In the genomic region with DNA sequence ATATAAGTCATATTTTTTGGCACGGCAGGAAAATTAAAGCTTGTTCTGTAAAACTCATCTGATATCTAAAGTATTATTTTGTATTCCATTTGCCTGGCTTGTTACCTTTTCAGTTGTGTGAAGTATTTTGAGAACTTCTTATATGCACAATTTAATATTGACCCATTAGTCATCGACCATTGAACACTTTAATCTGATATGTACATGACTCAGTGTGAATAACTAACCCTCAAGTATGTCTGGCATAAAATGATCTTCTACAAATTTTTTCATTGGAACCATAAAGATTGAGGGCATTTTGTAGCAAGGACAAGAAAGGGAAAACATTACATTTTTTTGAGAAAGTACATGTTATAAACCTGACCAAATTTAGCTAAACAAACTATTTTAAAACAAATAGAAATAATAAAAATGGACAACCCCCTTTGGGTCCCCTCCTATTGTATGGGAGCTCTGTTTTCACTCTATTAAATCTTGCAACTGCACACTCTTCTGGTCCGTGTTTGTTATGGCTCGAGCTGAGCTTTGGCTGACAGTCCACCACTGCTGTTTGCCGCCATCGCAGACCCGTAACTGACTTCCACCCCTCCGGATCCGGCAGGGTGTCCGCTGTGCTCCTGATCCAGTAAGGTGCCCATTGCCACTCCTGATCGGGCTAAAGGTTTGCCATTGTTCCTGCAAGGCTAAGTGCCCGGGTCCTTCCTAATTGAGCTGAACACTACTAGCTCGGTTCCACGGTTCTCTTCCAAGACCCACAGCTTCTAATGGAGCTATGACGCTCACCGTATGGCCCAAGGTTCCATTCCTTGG, we compare ENCODE assay signal across 20 cellular contexts.
DNase-seq lines count a peak whose midpoint lies in the region; ATAC-seq and TF ChIP-seq lines count a peak whose summit lies in the region.
"Had no signal": no experiment of that assay in that cellular context is flagged by ENCODE, and none has a peak within 500 bp of the region (broad histone marks: within the 10 kb centered on the region; RNA-seq: fewer than 3 reads in every experiment).

No MANE protein-coding gene starts in this region.

- H3K36me3 ChIP-seq in IMR-90 (ENCODE audit: control insufficient read depth, insufficient read depth, low read length) (no peaks in the 10 kb centered on the region), brain microvascular endothelial cell (replicated peaks) (no peaks in the 10 kb centered on the region), kidney epithelial cell (ENCODE audit: control insufficient read depth, insufficient read depth, low read length) (no peaks in the 10 kb centered on the region), spleen (no peaks in the 10 kb centered on the region)
- H3K36me3 ChIP-seq: cardiac muscle cell, prostate gland, thoracic aorta had no signal

- dilution Hi-C loops in IMR-90 (cut with HindIII; ENCODE audit: low sequenced_read_pairs, unreplicated experiment), result no loop called here

- no peak for TF ChIP-seq POLR2A in IMR-90 (IDR thresholded peaks at IDR 0.05; ENCODE audit: low read depth, low read length)
- no peak for TF ChIP-seq POLR2A in spleen (IDR thresholded peaks at IDR 0.05)

- ATAC-seq in IMR-90 (ENCODE audit: low read depth), result no peak
- ATAC-seq: activated CD4-positive, CD25-positive, alpha-beta regulatory T cell treated with anti-CD3 and anti-CD28 coated beads, Interleukin-2, amount 50 U/mL, for 24 hours; left ventricle myocardium superior; mucosa of descending colon had no signal

- H3K4me1 ChIP-seq in IMR-90 (ENCODE audit: control insufficient read depth, insufficient read depth, low read length) (no peaks in the 10 kb centered on the region), spleen (no peaks in the 10 kb centered on the region)
- H3K4me1 ChIP-seq: prostate gland had no signal

- H4K91ac ChIP-seq in IMR-90 (ENCODE audit: insufficient read depth, low read depth, low read length), result no peak overlapping the region

- no TSS peak for BruUV-seq in IMR-90 (replicated peaks; lab: Mats Ljungman, UMichigan)

- no peak overlapping the region for H2AFZ ChIP-seq in IMR-90 (replicated peaks; ENCODE audit: low read length, poor library complexity)

- H3K4ac ChIP-seq in IMR-90 (ENCODE audit: low read depth, low read length), result no peak overlapping the region

- H3K4me2 ChIP-seq in IMR-90 (ENCODE audit: low read depth, low read length), result no peak overlapping the region

- H3K27ac ChIP-seq in IMR-90 (ENCODE audit: insufficient read depth, low read length) (no peak overlapping the region), brain microvascular endothelial cell (peak overlapping the region; percentile 2), spleen (no peak overlapping the region)
- H3K27ac ChIP-seq: cardiac muscle cell, dorsolateral prefrontal cortex, prostate gland, thoracic aorta had no signal

- no peak for TF ChIP-seq RAD21 in IMR-90 (IDR thresholded peaks at IDR 0.05; ENCODE audit: low read length)

- H2AK5ac ChIP-seq in IMR-90 (ENCODE audit: low read depth, low read length), result no peak overlapping the region

- H2BK120ac ChIP-seq in IMR-90 (ENCODE audit: low read depth, low read length), result no peak overlapping the region

- WGBS in IMR-90 (ENCODE audit: extremely low coverage in 2 of 2, insufficient read length in 1 of 2), 2 experiments, result 54% methylated on average over 6 of the region's 16 CpGs; no CpG with 5 or more reads in 1 of the 2 experiments
- 79 to 88% (median 82%) methylated on average over 16 of the region's 16 CpGs for WGBS in spleen, 5 donors

- no peaks in the 10 kb centered on the region for H3K79me1 ChIP-seq in IMR-90 (ENCODE audit: low read depth in 1 of 2, low read length in 2 of 2)

- no peak overlapping the region for H3K9ac ChIP-seq in IMR-90 (ENCODE audit: low read depth, low read length)

- no peak overlapping the region for H3K14ac ChIP-seq in IMR-90 (replicated peaks; ENCODE audit: low read depth, low read length)

- H3K56ac ChIP-seq in IMR-90 (ENCODE audit: extremely low read depth, insufficient read depth, low read length), result no peak overlapping the region

- POLR2A ChIA-PET in IMR-90 (lab: Charles Lee; ENCODE audit: unreplicated experiment), result no interaction called here

- no peak overlapping the region for H2AK9ac ChIP-seq in IMR-90 (replicated peaks; ENCODE audit: low read depth, low read length, poor library complexity)

- no peak overlapping the region for H4K8ac ChIP-seq in IMR-90 (ENCODE audit: low read depth in 2 of 2, low read length in 2 of 2)

- H3K4me3 ChIP-seq in IMR-90 (ENCODE audit: insufficient read depth, low read depth, low read length) (no peak overlapping the region), brain microvascular endothelial cell (ENCODE audit: low read depth, low read length) (no peak overlapping the region), kidney epithelial cell (ENCODE audit: low read depth, low read length) (no peak overlapping the region), spleen (no peak overlapping the region)
- H3K4me3 ChIP-seq: cardiac muscle cell, dorsolateral prefrontal cortex, mucosa of descending colon, prostate gland, thoracic aorta had no signal

- in situ Hi-C loops in IMR-90 (cut with MboI; ENCODE audit: low sequenced_read_pairs) (no loop called here), brain microvascular endothelial cell (cut with HindIII; ENCODE audit: low pct_ligation_motif_present, low sequenced_read_pairs) (no loop called here), G401 (cut with HindIII; ENCODE audit: low sequenced_read_pairs) (no loop called here)

- DNase-seq in Daoy (ENCODE audit: low read depth), result peak; percentile 19
- DNase-seq in IMR-90, result peak; percentile 23
- DNase-seq in brain microvascular endothelial cell, result no peak
- DNase-seq in kidney epithelial cell (ENCODE audit: low read depth), result peak; percentile 19
- no peak for DNase-seq in OCI-M2 (lab: John Stamatoyannopoulos, UW; ENCODE audit: unreplicated experiment)
- no peak for DNase-seq in G401 (ENCODE audit: low spot score)
- no peak for DNase-seq in activated CD4-positive, alpha-beta T cell treated with anti-CD3 and anti-CD28 coated beads, Interleukin-2, amount 50 U/mL, for 48 hours
- DNase-seq in spleen, result no peak
- DNase-seq: activated naive CD8-positive, alpha-beta T cell treated with anti-CD3 and anti-CD28 coated beads for 36 hours; CD4-positive, alpha-beta memory T cell; dorsolateral prefrontal cortex; Karpas-422; left ventricle myocardium superior; mucosa of descending colon; NCI-H2171; stimulated activated CD4-positive, alpha-beta T cell treated with anti-CD3 and anti-CD28 coated beads, Interleukin-15, amount 100 ng/mL, for 24 hours had no signal

- intact Hi-C loops in IMR-90 (cut with micrococcal nuclease), result no loop called here
- intact Hi-C loops in spleen (cut with DNase I; ENCODE audit: low total_unique reads), result no loop called here

- H2BK20ac ChIP-seq in IMR-90 (ENCODE audit: low read depth, low read length), result no peak overlapping the region

- H3K9me1 ChIP-seq in IMR-90 (ENCODE audit: insufficient read depth, low read length), result no peaks in the 10 kb centered on the region

- H2BK15ac ChIP-seq in IMR-90 (ENCODE audit: low read depth, low read length), result no peak overlapping the region

- CTCF ChIA-PET in IMR-90 (lab: Yijun Ruan, JAX), result no interaction called here

- no peak overlapping the region for H4K5ac ChIP-seq in IMR-90 (ENCODE audit: low read depth, low read length)

- no peak overlapping the region for H2BK5ac ChIP-seq in IMR-90 (ENCODE audit: low read depth, low read length, poor library complexity, severe bottlenecking)

- TF ChIP-seq CTCF in IMR-90 (conservative IDR thresholded peaks at IDR 0.05; ENCODE audit: low read depth, low read length) (no peak), brain microvascular endothelial cell (IDR thresholded peaks at IDR 0.05; ENCODE audit: low read depth, low read length, missing control alignments) (no peak), kidney epithelial cell (IDR thresholded peaks at IDR 0.05; ENCODE audit: insufficient read depth, low read length, poor library complexity, severe bottlenecking) (no peak), spleen (IDR thresholded peaks at IDR 0.05 in 8 of 11, conservative IDR thresholded peaks at IDR 0.05 in 3 of 11) (no peak)

- H3K18ac ChIP-seq in IMR-90 (ENCODE audit: low read depth, low read length), result no peak overlapping the region

- no peak overlapping the region for H3K23ac ChIP-seq in IMR-90 (ENCODE audit: low read depth, low read length)

- H3K9me3 ChIP-seq in IMR-90 (ENCODE audit: control insufficient read depth, insufficient read depth, low read length) (no peaks in the 10 kb centered on the region), spleen (no peaks in the 10 kb centered on the region)
- H3K9me3 ChIP-seq: mucosa of descending colon, prostate gland, thoracic aorta had no signal

- no peaks in the 10 kb centered on the region for H4K20me1 ChIP-seq in IMR-90 (ENCODE audit: insufficient read depth, low read length)

- H3K27me3 ChIP-seq in IMR-90 (ENCODE audit: control insufficient read depth, insufficient read depth, low read length) (no peaks in the 10 kb centered on the region), brain microvascular endothelial cell (replicated peaks) (no peaks in the 10 kb centered on the region), kidney epithelial cell (ENCODE audit: control insufficient read depth, insufficient read depth, low read length) (no peaks in the 10 kb centered on the region), spleen (replicated peaks in 1 of 7) (no peaks in the 10 kb centered on the region)
- H3K27me3 ChIP-seq: cardiac muscle cell, dorsolateral prefrontal cortex had no signal

TF ChIP-seq in IMR-90, 13 proteins besides CTCF, POLR2A, EP300 and RAD21 (continues in another document):
- TF ChIP-seq CEBPB (IDR thresholded peaks at IDR 0.05; ENCODE audit: low read depth, low read length) (no peak), MAFK (IDR thresholded peaks at IDR 0.05; ENCODE audit: low read depth, low read length) (no peak), MAZ (IDR thresholded peaks at IDR 0.05; ENCODE audit: borderline replicate concordance, low read depth, low read length) (no peak)
- TF ChIP-seq, protein P1, sequence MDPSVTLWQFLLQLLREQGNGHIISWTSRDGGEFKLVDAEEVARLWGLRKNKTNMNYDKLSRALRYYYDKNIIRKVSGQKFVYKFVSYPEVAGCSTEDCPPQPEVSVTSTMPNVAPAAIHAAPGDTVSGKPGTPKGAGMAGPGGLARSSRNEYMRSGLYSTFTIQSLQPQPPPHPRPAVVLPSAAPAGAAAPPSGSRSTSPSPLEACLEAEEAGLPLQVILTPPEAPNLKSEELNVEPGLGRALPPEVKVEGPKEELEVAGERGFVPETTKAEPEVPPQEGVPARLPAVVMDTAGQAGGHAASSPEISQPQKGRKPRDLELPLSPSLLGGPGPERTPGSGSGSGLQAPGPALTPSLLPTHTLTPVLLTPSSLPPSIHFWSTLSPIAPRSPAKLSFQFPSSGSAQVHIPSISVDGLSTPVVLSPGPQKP (IDR thresholded peaks at IDR 0.05; ENCODE audit: borderline replicate concordance, low read depth, low read length), result no peak

Comparison
In these comparisons a context has a peak if more than half of its experiments do, and no peak if none do; other contexts are left out.
1. DNase-seq: peak in Daoy (single experiment), IMR-90 (single experiment) and kidney epithelial cell (single experiment); none in brain microvascular endothelial cell (single experiment), OCI-M2 (single experiment), G401 (single experiment), activated CD4-positive, alpha-beta T cell treated with anti-CD3 and anti-CD28 coated beads, Interleukin-2, amount 50 U/mL, for 48 hours (0 of 2) and spleen (single experiment).